ENCODE assay signal across 18 cellular contexts in the genomic region with DNA sequence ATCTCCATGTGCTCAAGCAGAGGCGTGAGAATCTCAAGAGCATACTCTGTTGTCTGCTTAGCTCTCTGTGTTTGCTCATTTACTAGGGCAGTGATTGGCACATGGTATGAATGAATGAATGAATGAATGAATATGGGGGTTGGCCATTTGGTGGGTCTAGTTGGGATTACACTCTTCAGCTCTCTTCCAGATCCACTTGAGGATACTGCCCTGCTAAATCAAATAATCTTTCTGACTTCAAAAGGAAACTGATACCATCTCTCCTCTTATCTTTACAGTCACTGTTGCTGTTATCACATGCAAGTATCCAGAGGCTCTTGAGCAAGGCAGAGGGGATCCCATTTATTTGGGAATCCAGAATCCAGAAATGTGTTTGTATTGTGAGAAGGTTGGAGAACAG. TPM values are rescaled to one million over a fixed set of nuclear protein-coding genes. Genes with fewer than 3 reads are reported as not detected.
DNase-seq lines count a peak whose midpoint lies in the region; ATAC-seq and TF ChIP-seq lines count a peak whose summit lies in the region.
"Had no signal": no experiment of that assay in that cellular context is flagged by ENCODE, and none has a peak within 500 bp of the region (broad histone marks: within the 10 kb centered on the region; RNA-seq: fewer than 3 reads in every experiment).

No MANE protein-coding gene starts in this region.

- CTCF ChIA-PET in CD8-positive, alpha-beta T cell (lab: Charles Lee), result interaction anchor here (1.1 kb wide), 1 partner anchor 10 kb away, joined by 3 read pairs; no protein-coding TSS in a partner anchor
- CTCF ChIA-PET in naive thymus-derived CD4-positive, alpha-beta T cell (lab: Charles Lee), result interaction anchor here (1.2 kb wide), 1 partner anchor 97 kb away, joined by 5 read pairs; no protein-coding TSS in a partner anchor

- 93 to 95% methylated on average over 1 of the region's 1 CpG for WGBS in aorta, 2 donors

- H3K9me3 Mint-ChIP-seq in CD8-positive, alpha-beta T cell, result no peaks in the 10 kb centered on the region
- no peaks in the 10 kb centered on the region for H3K9me3 Mint-ChIP-seq in naive thymus-derived CD4-positive, alpha-beta T cell
- H3K9me3 Mint-ChIP-seq in naive thymus-derived CD8-positive, alpha-beta T cell, result no peaks in the 10 kb centered on the region
- H3K9me3 Mint-ChIP-seq: CD4-positive, alpha-beta memory T cell had no signal

- no peaks in the 10 kb centered on the region for H3K27me3 Mint-ChIP-seq in CD8-positive, alpha-beta T cell (ENCODE audit: low read depth)
- H3K27me3 Mint-ChIP-seq in T-helper 17 cell, result peaks cover 12% of the 10 kb centered on the region
- H3K27me3 Mint-ChIP-seq in naive thymus-derived CD4-positive, alpha-beta T cell, result peaks cover 0 to 11% (median 0%) of the 10 kb centered on the region in 5 donors
- peaks cover 0 to 5% (median 0%) of the 10 kb centered on the region in 5 donors for H3K27me3 Mint-ChIP-seq in naive thymus-derived CD8-positive, alpha-beta T cell

- peaks cover 16% of the 10 kb centered on the region for H3K4me1 Mint-ChIP-seq in CD8-positive, alpha-beta T cell (ENCODE audit: low read depth)
- peaks cover 10% of the 10 kb centered on the region for H3K4me1 Mint-ChIP-seq in T-helper 17 cell
- H3K4me1 Mint-ChIP-seq in naive thymus-derived CD4-positive, alpha-beta T cell, result peaks cover 15 to 49% (median 26%) of the 10 kb centered on the region in 7 donors
- H3K4me1 Mint-ChIP-seq in naive thymus-derived CD8-positive, alpha-beta T cell, result peaks cover 14 to 26% (median 20%) of the 10 kb centered on the region in 4 donors
- H3K4me1 Mint-ChIP-seq: H9 had no signal

- TF ChIP-seq CTCF in CD8-positive, alpha-beta T cell (IDR thresholded peaks at IDR 0.05), result no peak
- TF ChIP-seq CTCF in WERI-Rb-1 (IDR thresholded peaks at IDR 0.05; ENCODE audit: low read depth, low read length), result no peak

- ATAC-seq in CD8-positive, alpha-beta T cell, result no peak
- no peak for ATAC-seq in T-helper 17 cell
- no peak for ATAC-seq in naive thymus-derived CD4-positive, alpha-beta T cell
- ATAC-seq in aorta (ENCODE audit: low FRiP score), result no peak
- ATAC-seq in naive thymus-derived CD8-positive, alpha-beta T cell, result no peak

- H3K27ac ChIP-seq in CD8-positive, alpha-beta T cell (ENCODE audit: low read depth, low read length), result no peak overlapping the region
- H3K27ac ChIP-seq in naive thymus-derived CD4-positive, alpha-beta T cell (ENCODE audit: low read depth, low read length), result peak overlapping the region; percentile 32
- no peak overlapping the region for H3K27ac ChIP-seq in aorta (ENCODE audit: low read depth in 1 of 2, low read length in 2 of 2)
- no peak overlapping the region for H3K27ac ChIP-seq in WERI-Rb-1
- H3K27ac ChIP-seq: C4-2B had no signal

- H3K27me3 ChIP-seq in CD8-positive, alpha-beta T cell (ENCODE audit: insufficient read depth, low read length), result no peaks in the 10 kb centered on the region
- no peaks in the 10 kb centered on the region for H3K27me3 ChIP-seq in naive thymus-derived CD4-positive, alpha-beta T cell (ENCODE audit: control insufficient read depth in 2 of 2, insufficient read depth in 2 of 2, low read length in 2 of 2)
- no peaks in the 10 kb centered on the region for H3K27me3 ChIP-seq in aorta (ENCODE audit: control insufficient read depth in 1 of 2, insufficient read depth in 2 of 2, low read length in 1 of 2)
- no peaks in the 10 kb centered on the region for H3K27me3 ChIP-seq in WERI-Rb-1 (ENCODE audit: insufficient read depth, low read depth, severe bottlenecking)

- H3K4me1 ChIP-seq in CD8-positive, alpha-beta T cell (ENCODE audit: insufficient read depth, low read length), result peaks cover 18% of the 10 kb centered on the region
- H3K4me1 ChIP-seq in naive thymus-derived CD4-positive, alpha-beta T cell (ENCODE audit: control insufficient read depth in 2 of 2, insufficient read depth in 2 of 2, low read length in 2 of 2), result peaks cover 0 to 29% of the 10 kb centered on the region in 2 donors
- no peaks in the 10 kb centered on the region for H3K4me1 ChIP-seq in aorta (ENCODE audit: control insufficient read depth in 1 of 2, insufficient read depth in 2 of 2, low read length in 2 of 2)

- H3K36me3 Mint-ChIP-seq in CD8-positive, alpha-beta T cell, result no peaks in the 10 kb centered on the region
- no peaks in the 10 kb centered on the region for H3K36me3 Mint-ChIP-seq in T-helper 17 cell (ENCODE audit: low read depth)
- H3K36me3 Mint-ChIP-seq in naive thymus-derived CD4-positive, alpha-beta T cell, result no peaks in the 10 kb centered on the region
- no peaks in the 10 kb centered on the region for H3K36me3 Mint-ChIP-seq in naive thymus-derived CD8-positive, alpha-beta T cell
- H3K36me3 Mint-ChIP-seq: CD4-positive, alpha-beta memory T cell had no signal

- intact Hi-C loops in CD8-positive, alpha-beta T cell (cut with DNase I, micrococcal nuclease), result no loop called here
- intact Hi-C loops in naive thymus-derived CD4-positive, alpha-beta T cell (cut with micrococcal nuclease), result loop anchor here in 1 of 2 donors (2.0 to 10.0 kb wide), 3 partner anchors 17 to 395 kb away; no protein-coding TSS in a partner anchor
- intact Hi-C loops in aorta (cut with DNase I), result no loop called here

- peak overlapping the region; percentile 27 for H3K27ac Mint-ChIP-seq in CD8-positive, alpha-beta T cell
- peak overlapping the region; percentile 19 for H3K27ac Mint-ChIP-seq in T-helper 17 cell
- peak overlapping the region in 5 of 9 donors; percentile 7 to 87 (median 36) for H3K27ac Mint-ChIP-seq in naive thymus-derived CD4-positive, alpha-beta T cell
- peak overlapping the region in 3 of 10 donors; percentile 37 to 50 (median 47) for H3K27ac Mint-ChIP-seq in naive thymus-derived CD8-positive, alpha-beta T cell
- H3K27ac Mint-ChIP-seq: H9 had no signal

- POLR2A ChIA-PET in CD8-positive, alpha-beta T cell (lab: Charles Lee), result interaction anchor here (0.8 kb wide), 1 partner anchor 17 kb away, joined by 3 read pairs; no protein-coding TSS in a partner anchor
- POLR2A ChIA-PET in naive thymus-derived CD4-positive, alpha-beta T cell (lab: Charles Lee), result interaction anchor here (0.6 to 1.6 kb wide), 4 partner anchors 16 to 153 kb away, joined by 4 to 6 read pairs (median 4); no protein-coding TSS in a partner anchor
- POLR2A ChIA-PET in naive thymus-derived CD8-positive, alpha-beta T cell (lab: Charles Lee), result interaction anchor here (1.0 to 1.2 kb wide), 2 partner anchors 13 to 17 kb away, joined by 3 read pairs; no protein-coding TSS in a partner anchor

- no peak overlapping the region for H3K4me3 Mint-ChIP-seq in CD8-positive, alpha-beta T cell
- no peak overlapping the region for H3K4me3 Mint-ChIP-seq in T-helper 17 cell
- peak overlapping the region in 1 of 10 donors; percentile 3 for H3K4me3 Mint-ChIP-seq in naive thymus-derived CD4-positive, alpha-beta T cell
- no peak overlapping the region for H3K4me3 Mint-ChIP-seq in naive thymus-derived CD8-positive, alpha-beta T cell
- H3K4me3 Mint-ChIP-seq: CD4-positive, alpha-beta memory T cell; H9 had no signal

- H3K4me3 ChIP-seq in CD8-positive, alpha-beta T cell (ENCODE audit: low read depth, low read length), result no peak overlapping the region
- no peak overlapping the region for H3K4me3 ChIP-seq in naive thymus-derived CD4-positive, alpha-beta T cell (ENCODE audit: low read length)
- H3K4me3 ChIP-seq in aorta (ENCODE audit: low read length in 2 of 2) (no peak overlapping the region), WERI-Rb-1 (ENCODE audit: low read depth, low read length) (no peak overlapping the region)

- H3K9me3 ChIP-seq in CD8-positive, alpha-beta T cell (ENCODE audit: low read length), result no peaks in the 10 kb centered on the region
- H3K9me3 ChIP-seq in T-helper 17 cell (ENCODE audit: control insufficient read depth, low read length, poor library complexity, severe bottlenecking) (no peaks in the 10 kb centered on the region), aorta (ENCODE audit: control insufficient read depth, low read length) (peaks cover 1% of the 10 kb centered on the region), WERI-Rb-1 (ENCODE audit: severe bottlenecking) (peaks cover 6% of the 10 kb centered on the region)
- H3K9me3 ChIP-seq in naive thymus-derived CD4-positive, alpha-beta T cell (ENCODE audit: control insufficient read depth in 2 of 3, low read length in 3 of 3), result no peaks in the 10 kb centered on the region

- no peaks in the 10 kb centered on the region for H3K36me3 ChIP-seq in CD8-positive, alpha-beta T cell (ENCODE audit: insufficient read depth, low read length)
- no peaks in the 10 kb centered on the region for H3K36me3 ChIP-seq in naive thymus-derived CD4-positive, alpha-beta T cell (ENCODE audit: control insufficient read depth in 2 of 3, insufficient read depth in 3 of 3, low read length in 3 of 3)
- H3K36me3 ChIP-seq in aorta (ENCODE audit: control insufficient read depth in 1 of 2, insufficient read depth in 2 of 2, low read length in 1 of 2), result no peaks in the 10 kb centered on the region
- H3K36me3 ChIP-seq in WERI-Rb-1, result no peaks in the 10 kb centered on the region

- DNase-seq in CD8-positive, alpha-beta T cell, result no peak
- DNase-seq in T-helper 17 cell (no peak), aorta (no peak), WERI-Rb-1 (no peak)
- no peak for DNase-seq in naive thymus-derived CD4-positive, alpha-beta T cell
- DNase-seq in naive thymus-derived CD8-positive, alpha-beta T cell, result no peak
- DNase-seq: ACHN; AML-193; Calu3; CD4-positive, alpha-beta memory T cell; DND-41; EL; H9; IMR-90 had no signal

RNA-seq across cellular contexts. Expression of gene IL36G, which starts 1.9 kb away (rescaled TPM):
- total RNA-seq in CD8-positive, alpha-beta T cell, result not detected
- total RNA-seq in T-helper 17 cell (not detected), aorta (not detected)
- total RNA-seq in naive thymus-derived CD4-positive, alpha-beta T cell, result not detected
- not detected for polyA plus RNA-seq in naive thymus-derived CD4-positive, alpha-beta T cell
- polyA plus RNA-seq in aorta, result not detected
- not detected for total RNA-seq in naive thymus-derived CD8-positive, alpha-beta T cell
- not detected for polyA plus RNA-seq in naive thymus-derived CD8-positive, alpha-beta T cell
- total RNA-seq: CD4-positive, alpha-beta memory T cell; G401; H1; H9; IMR-90 had no signal
- polyA plus RNA-seq: BJ; CD4-positive, alpha-beta memory T cell; IMR-90 had no signal

RNA-seq across cellular contexts. Expression of gene IL36A, which starts 25.5 kb away (rescaled TPM):
- under 1 TPM in 1 of 2 experiments, not detected in 1; 0.53 TPM for total RNA-seq in CD8-positive, alpha-beta T cell
- total RNA-seq in T-helper 17 cell (not detected), aorta (not detected)
- total RNA-seq in naive thymus-derived CD4-positive, alpha-beta T cell, result 1 to 10 TPM in 3 of 5 experiments, under 1 TPM in 2; 0.44 to 1.8 (median 1.5) TPM
- polyA plus RNA-seq in naive thymus-derived CD4-positive, alpha-beta T cell, result 1 to 10 TPM in 1 of 2 donors, not detected in 1; 1.5 TPM
- polyA plus RNA-seq in aorta, result not detected
- total RNA-seq in naive thymus-derived CD8-positive, alpha-beta T cell, result 1 to 10 TPM; 1.2 to 2.1 TPM
- polyA plus RNA-seq in naive thymus-derived CD8-positive, alpha-beta T cell, result under 1 TPM in 2 of 3 donors, not detected in 1; 0.25 to 0.47 TPM
- total RNA-seq: Calu3; CD4-positive, alpha-beta memory T cell; G401; H1; H9; IMR-90 had no signal
- polyA plus RNA-seq: BJ, H1, IMR-90 had no signal
